ENCODE assay signal across 8 cellular contexts in the genomic region with DNA sequence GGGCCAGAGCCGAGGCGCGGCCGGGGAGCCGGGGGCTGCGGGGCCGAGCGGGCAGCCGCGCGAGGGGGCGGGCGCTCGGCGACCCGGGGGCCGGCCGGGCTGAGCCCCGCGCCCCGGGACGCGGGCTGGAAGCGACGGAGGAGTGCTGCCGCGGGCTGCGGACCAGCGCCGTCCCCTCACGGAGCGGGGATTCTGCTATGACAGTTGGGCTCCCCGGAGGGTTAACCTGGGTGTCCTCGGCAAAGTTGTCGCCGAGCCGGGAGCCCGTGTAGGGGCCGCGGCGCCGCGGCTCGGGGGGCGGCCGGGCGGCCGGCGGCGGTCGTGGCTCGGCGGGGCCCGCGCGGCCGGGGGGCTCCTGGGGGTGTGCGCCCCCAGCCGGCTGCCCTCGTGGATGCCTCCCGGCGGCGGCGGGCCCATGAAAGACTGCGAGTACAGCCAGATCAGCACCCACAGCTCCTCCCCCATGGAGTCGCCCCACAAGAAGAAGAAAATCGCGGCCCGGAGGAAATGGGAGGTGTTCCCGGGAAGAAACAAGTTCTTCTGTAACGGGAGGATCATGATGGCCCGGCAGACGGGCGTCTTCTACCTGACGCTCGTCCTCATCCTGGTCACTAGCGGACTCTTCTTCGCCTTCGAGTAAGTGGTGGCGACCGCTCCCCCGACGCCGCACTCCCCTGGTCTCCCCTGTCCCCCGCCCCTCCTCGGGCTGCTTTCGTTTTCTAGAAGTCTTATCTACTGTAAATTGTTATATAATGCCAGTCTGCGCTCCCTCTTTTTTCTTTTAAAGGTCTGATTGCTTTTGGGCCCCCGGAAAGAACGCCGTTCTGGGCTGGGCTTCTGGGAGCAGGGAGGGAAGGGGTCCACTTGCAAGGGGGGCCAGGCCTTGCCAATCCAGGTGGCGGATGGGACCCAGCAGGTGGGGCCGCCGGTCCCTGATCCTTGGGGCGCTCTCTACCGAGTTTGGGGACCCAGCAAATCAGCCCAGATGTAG. TPM values are rescaled to one million over a fixed set of nuclear protein-coding genes. Genes with fewer than 3 reads are reported as not detected.
DNase-seq lines count a peak whose midpoint lies in the region; ATAC-seq and TF ChIP-seq lines count a peak whose summit lies in the region.

No MANE protein-coding gene starts in this region.

- ATAC-seq in HG02678 (IDR thresholded peaks at IDR 0.05; ENCODE audit: unreplicated experiment), result peak; percentile 29

- H3K27me3 Mint-ChIP-seq in endothelial cell (ENCODE audit: unreplicated experiment), result peaks cover 5% of the 10 kb centered on the region

- H3K27ac Mint-ChIP-seq in endothelial cell (ENCODE audit: unreplicated experiment), result peak overlapping the region; percentile 57

- H3K4me3 Mint-ChIP-seq in endothelial cell (ENCODE audit: unreplicated experiment), result peak overlapping the region; percentile 90

- peaks cover 23% of the 10 kb centered on the region for H3K4me1 Mint-ChIP-seq in endothelial cell (ENCODE audit: unreplicated experiment)

- H3K36me3 Mint-ChIP-seq in endothelial cell (ENCODE audit: low read depth, unreplicated experiment), result peaks cover 6% of the 10 kb centered on the region

- DNase-seq in NCI-H1092 treated with DMSO at 0.1 percent for 48 hours (lab: John Stamatoyannopoulos, UW) (peak; percentile 29), NCI-H1092 (lab: John Stamatoyannopoulos, UW) (no peak), NCI-H2171 treated with DMSO at 0.1 percent for 48 hours (lab: John Stamatoyannopoulos, UW) (peak; percentile 48), endothelial cell (ENCODE audit: low spot score) (peak; percentile 58), midbrain (lab: John Stamatoyannopoulos, UW) (peak; percentile 56)
- peak; percentile 63 for DNase-seq in activated CD8-positive, alpha-beta memory T cell treated with anti-CD3 and anti-CD28 coated beads, Interleukin-2, amount 50 U/mL, for 4 hours
- DNase-seq in stimulated activated CD8-positive, alpha-beta memory T cell treated with anti-CD3 and anti-CD28 coated beads, Interleukin-4, amount 100 ng/mL, for 24 hours (ENCODE audit: low read depth), result peak; percentile 41

- H3K9me3 Mint-ChIP-seq in endothelial cell (ENCODE audit: unreplicated experiment), result no peaks in the 10 kb centered on the region

- TF ChIP-seq CTCF in endothelial cell (IDR thresholded peaks at IDR 0.05; ENCODE audit: unreplicated experiment), result no peak

RNA-seq across cellular contexts. Expression of a gene that starts 0.9 kb away (rescaled TPM):
- 26.1 TPM for total RNA-seq in endothelial cell (ENCODE audit: unreplicated experiment)

RNA-seq across cellular contexts. Expression of a gene that starts 58.6 kb away (rescaled TPM):
- total RNA-seq in endothelial cell (ENCODE audit: unreplicated experiment), result 10.8 TPM
